ENCODE assay signal across 20 cellular contexts in the genomic region with DNA sequence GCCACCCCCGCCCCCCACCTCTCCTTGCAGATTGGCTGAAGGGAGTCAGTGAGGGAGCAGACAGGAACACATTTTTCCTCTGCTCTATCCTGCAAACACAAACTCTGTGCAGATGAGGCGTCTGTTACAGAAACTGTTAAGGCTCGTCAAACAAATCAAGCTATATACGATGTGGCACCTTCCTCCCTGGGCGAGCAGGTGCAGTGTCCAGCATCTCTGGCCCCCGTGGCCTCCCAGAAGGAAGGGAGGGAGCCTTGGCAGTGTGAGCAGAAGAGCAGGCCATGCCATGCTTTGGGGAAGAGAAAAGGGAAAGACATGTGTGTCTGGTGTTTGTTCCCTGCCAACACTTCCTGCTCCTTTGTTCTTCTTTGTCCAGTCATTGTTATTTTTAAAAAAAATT.
"Had no signal": no experiment of that assay in that cellular context is flagged by ENCODE, and none has a peak within 500 bp of the region (broad histone marks: within the 10 kb centered on the region; RNA-seq: fewer than 3 reads in every experiment).

No MANE protein-coding gene starts in this region.

- FAIRE-seq: RCC 7860 had no signal

- H3K27ac ChIP-seq: HL-60, SJSA1, SK-N-MC had no signal

- H3K4me1 ChIP-seq: SJSA1 had no signal

- DNase-seq: KBM-7, MV-4-11, NCI-H1048, NCI-H1105, NCI-H1436 treated with DMSO at 0.1 percent for 48 hours, NCI-H1694 treated with DMSO at 0.1 percent for 48 hours, NCI-H1930, NCI-H2081, NCI-H2107, NCI-H2227 treated with DMSO at 0.1 percent for 48 hours, NCI-H524, NCI-H526 treated with DMSO at 0.1 percent for 48 hours, NCI-H748 treated with DMSO at 0.1 percent for 48 hours, Right ventricle myocardium superior, RPMI8226, SIG-M5 had no signal

- H3K9me3 ChIP-seq: SJSA1 had no signal

- H3K4me3 ChIP-seq: SJSA1, SK-N-MC had no signal

- H3K36me3 ChIP-seq: SJSA1 had no signal

- H3K27me3 ChIP-seq: SJSA1 had no signal
